In the genomic region with DNA sequence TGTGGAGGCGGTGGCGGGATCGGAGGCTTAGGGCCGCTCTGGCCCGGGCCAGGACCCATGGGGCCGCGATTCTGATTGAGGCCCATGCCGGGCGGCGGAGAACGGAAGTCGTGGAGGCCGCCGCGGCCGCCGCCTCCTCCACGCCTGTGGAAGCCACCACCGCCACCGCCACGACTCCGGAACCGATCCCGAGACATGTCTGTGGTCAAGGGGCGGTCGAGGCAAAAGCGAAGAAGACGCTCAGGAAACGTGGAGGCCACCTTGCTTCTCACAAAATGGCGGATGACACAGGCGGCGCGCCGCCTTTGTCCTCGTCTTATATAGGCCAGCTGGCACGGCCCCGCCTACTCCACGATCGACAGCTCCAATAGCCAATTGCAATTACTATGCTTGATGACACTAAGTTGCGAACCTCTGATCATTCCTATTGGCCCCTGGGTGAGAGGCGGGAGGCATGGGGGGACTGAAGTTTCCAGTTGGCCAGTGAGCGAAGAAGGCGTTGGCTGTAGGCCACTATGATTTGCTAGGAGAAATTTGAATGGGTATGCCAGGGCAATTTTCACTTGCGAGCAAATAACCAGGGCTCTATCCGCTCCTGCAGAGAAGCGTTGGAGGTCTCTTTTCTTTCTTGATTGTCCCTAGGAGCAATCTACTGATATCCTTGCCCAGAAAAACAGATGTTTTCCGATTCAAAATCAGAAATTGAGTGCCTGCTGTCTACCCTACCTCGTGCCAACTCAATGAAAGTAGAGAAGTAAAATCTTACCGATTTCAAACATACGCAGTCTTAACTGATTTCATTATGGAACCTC, we compare ENCODE assay signal across 1 cellular context.
TF ChIP-seq lines count a peak whose summit lies in the region.

A gene with protein sequence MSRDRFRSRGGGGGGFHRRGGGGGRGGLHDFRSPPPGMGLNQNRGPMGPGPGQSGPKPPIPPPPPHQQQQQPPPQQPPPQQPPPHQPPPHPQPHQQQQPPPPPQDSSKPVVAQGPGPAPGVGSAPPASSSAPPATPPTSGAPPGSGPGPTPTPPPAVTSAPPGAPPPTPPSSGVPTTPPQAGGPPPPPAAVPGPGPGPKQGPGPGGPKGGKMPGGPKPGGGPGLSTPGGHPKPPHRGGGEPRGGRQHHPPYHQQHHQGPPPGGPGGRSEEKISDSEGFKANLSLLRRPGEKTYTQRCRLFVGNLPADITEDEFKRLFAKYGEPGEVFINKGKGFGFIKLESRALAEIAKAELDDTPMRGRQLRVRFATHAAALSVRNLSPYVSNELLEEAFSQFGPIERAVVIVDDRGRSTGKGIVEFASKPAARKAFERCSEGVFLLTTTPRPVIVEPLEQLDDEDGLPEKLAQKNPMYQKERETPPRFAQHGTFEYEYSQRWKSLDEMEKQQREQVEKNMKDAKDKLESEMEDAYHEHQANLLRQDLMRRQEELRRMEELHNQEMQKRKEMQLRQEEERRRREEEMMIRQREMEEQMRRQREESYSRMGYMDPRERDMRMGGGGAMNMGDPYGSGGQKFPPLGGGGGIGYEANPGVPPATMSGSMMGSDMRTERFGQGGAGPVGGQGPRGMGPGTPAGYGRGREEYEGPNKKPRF (minus strand): TSS at position 293 of the 812 bp plus-strand sequence. CDS start 96 bp downstream, at position 197.

TF ChIP-seq in K562, 482 proteins besides CTCF, POLR2A, EP300 and RAD21 (continued from another document and continues in another):
- TF ChIP-seq, protein P1, sequence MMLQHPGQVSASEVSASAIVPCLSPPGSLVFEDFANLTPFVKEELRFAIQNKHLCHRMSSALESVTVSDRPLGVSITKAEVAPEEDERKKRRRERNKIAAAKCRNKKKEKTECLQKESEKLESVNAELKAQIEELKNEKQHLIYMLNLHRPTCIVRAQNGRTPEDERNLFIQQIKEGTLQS (IDR thresholded peaks at IDR 0.05), result 0 out of 2 replicates have a peak, but pooled peaks have one; percentile 41
- TF ChIP-seq, protein P1 (CRISPR knock-in tag; conservative IDR thresholded peaks at IDR 0.05), result no peak
- peak; percentile 93 for TF ChIP-seq CREB1 (IDR thresholded peaks at IDR 0.05)
- peak; percentile 95 for TF ChIP-seq CREB1 (CRISPR knock-in tag; IDR thresholded peaks at IDR 0.05)
- no peak for TF ChIP-seq ZNF354B (CRISPR knock-in tag; IDR thresholded peaks at IDR 0.05)
- 0 out of 2 replicates have a peak, but pooled peaks have one; percentile 75 for TF ChIP-seq RBM14 (IDR thresholded peaks at IDR 0.05; ENCODE audit: borderline replicate concordance, insufficient read depth, low read depth, low read length)
- TF ChIP-seq SAP30 (IDR thresholded peaks at IDR 0.05; ENCODE audit: borderline replicate concordance, insufficient read depth, low read depth, low read length, poor library complexity, severe bottlenecking), result peak; percentile 84
- TF ChIP-seq, protein P2, sequence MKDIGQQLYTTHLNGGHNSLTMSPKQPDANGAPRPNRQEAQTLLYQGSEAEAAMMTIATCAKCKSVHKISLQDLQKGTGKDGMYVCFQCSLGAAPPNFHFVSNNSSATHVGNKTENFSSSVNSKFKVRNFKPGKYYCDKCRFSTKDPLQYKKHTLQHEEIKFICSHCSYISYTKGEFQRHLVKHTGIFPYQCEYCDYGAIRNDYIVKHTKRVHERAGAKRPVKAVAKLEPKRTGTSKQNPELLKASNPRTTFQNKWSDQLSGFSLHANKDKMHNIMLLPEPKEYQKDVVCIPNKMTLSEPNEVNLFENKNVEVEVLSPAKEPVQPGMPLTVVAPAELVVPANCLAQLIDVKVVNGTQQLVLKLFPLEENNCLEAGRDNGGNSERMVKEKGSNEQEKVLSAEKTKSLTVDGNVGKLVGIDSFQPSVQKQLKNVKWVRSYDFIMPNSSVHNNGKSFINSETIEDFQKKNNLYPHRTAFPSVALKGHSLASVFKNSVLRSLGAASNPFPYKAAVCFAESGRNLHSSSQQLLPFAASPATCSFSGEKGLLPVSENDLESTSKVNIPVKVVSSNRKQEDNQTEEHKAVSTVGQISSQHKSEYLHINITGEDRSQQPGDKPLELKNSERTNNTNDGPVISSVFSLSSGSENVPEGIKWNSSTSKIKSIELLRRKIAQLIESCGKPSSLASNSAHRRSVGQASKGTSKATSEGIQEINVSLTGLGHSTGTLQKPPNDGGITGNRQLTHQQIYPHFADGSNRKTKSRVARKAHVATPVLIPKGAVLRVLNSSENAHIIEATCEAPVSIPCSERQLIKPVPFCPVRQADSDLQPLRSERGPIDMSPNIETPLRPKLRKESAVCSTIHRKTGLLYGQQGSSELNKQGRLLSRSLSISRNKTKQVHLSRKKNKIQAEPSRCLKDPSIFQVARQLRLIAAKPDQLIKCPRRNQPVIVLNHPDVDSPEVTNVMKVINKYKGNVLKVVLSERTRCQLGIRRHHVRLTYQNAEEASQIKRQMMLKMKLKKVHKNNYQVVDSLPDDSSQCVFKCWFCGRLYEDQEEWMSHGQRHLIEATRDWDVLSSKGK (CRISPR knock-in tag; IDR thresholded peaks at IDR 0.05), result no peak
- TF ChIP-seq ZNF444 (CRISPR knock-in tag; IDR thresholded peaks at IDR 0.05), result no peak
- no peak for TF ChIP-seq KLF10 (CRISPR knock-in tag; IDR thresholded peaks at IDR 0.05)
- 0 out of 2 replicates have a peak, but pooled peaks have one; percentile 11 for TF ChIP-seq TCF7L2 (IDR thresholded peaks at IDR 0.05; ENCODE audit: low read depth, low read length)
- TF ChIP-seq XRCC3 (IDR thresholded peaks at IDR 0.05), result no peak
- peak; percentile 98 for TF ChIP-seq MBD2 (IDR thresholded peaks at IDR 0.05; ENCODE audit: borderline replicate concordance, low read depth)
- TF ChIP-seq ZNF696 (CRISPR knock-in tag; conservative IDR thresholded peaks at IDR 0.05), result no peak
- TF ChIP-seq, protein P3, sequence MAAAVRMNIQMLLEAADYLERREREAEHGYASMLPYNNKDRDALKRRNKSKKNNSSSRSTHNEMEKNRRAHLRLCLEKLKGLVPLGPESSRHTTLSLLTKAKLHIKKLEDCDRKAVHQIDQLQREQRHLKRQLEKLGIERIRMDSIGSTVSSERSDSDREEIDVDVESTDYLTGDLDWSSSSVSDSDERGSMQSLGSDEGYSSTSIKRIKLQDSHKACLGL (CRISPR knock-in tag; IDR thresholded peaks at IDR 0.05; ENCODE audit: borderline replicate concordance, poor library complexity, severe bottlenecking), result peak; percentile 54
- peak; percentile 90 for TF ChIP-seq RBFOX2 (IDR thresholded peaks at IDR 0.05; ENCODE audit: low read depth, low read length)
- peak; percentile 56 for TF ChIP-seq SOX6 (IDR thresholded peaks at IDR 0.05)
- peak; percentile 98 for TF ChIP-seq ZFX (CRISPR knock-in tag; IDR thresholded peaks at IDR 0.05)
- no peak for TF ChIP-seq TRIM24 (IDR thresholded peaks at IDR 0.05)
- TF ChIP-seq POLR2B (IDR thresholded peaks at IDR 0.05; ENCODE audit: low read depth, partially characterized antibody), result peak; percentile 99
- TF ChIP-seq STAT5B (CRISPR knock-in tag; IDR thresholded peaks at IDR 0.05), result no peak
- peak; percentile 96 for TF ChIP-seq GTF2A2 (tag; IDR thresholded peaks at IDR 0.05)
- no peak for TF ChIP-seq EGR1 (conservative IDR thresholded peaks at IDR 0.05)
- peak; percentile 71 for TF ChIP-seq NFIC (IDR thresholded peaks at IDR 0.05)
- TF ChIP-seq, protein P4, sequence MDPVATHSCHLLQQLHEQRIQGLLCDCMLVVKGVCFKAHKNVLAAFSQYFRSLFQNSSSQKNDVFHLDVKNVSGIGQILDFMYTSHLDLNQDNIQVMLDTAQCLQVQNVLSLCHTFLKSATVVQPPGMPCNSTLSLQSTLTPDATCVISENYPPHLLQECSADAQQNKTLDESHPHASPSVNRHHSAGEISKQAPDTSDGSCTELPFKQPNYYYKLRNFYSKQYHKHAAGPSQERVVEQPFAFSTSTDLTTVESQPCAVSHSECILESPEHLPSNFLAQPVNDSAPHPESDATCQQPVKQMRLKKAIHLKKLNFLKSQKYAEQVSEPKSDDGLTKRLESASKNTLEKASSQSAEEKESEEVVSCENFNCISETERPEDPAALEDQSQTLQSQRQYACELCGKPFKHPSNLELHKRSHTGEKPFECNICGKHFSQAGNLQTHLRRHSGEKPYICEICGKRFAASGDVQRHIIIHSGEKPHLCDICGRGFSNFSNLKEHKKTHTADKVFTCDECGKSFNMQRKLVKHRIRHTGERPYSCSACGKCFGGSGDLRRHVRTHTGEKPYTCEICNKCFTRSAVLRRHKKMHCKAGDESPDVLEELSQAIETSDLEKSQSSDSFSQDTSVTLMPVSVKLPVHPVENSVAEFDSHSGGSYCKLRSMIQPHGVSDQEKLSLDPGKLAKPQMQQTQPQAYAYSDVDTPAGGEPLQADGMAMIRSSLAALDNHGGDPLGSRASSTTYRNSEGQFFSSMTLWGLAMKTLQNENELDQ (CRISPR knock-in tag; IDR thresholded peaks at IDR 0.05; ENCODE audit: borderline replicate concordance), result peak; percentile 74; the same call in 1 of the 2 replicates
- TF ChIP-seq, protein P5, sequence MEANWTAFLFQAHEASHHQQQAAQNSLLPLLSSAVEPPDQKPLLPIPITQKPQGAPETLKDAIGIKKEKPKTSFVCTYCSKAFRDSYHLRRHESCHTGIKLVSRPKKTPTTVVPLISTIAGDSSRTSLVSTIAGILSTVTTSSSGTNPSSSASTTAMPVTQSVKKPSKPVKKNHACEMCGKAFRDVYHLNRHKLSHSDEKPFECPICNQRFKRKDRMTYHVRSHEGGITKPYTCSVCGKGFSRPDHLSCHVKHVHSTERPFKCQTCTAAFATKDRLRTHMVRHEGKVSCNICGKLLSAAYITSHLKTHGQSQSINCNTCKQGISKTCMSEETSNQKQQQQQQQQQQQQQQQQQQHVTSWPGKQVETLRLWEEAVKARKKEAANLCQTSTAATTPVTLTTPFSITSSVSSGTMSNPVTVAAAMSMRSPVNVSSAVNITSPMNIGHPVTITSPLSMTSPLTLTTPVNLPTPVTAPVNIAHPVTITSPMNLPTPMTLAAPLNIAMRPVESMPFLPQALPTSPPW (CRISPR knock-in tag; IDR thresholded peaks at IDR 0.05), result peak; percentile 71
- no peak for TF ChIP-seq MCM7 (IDR thresholded peaks at IDR 0.05)
- TF ChIP-seq GTF2E2 (tag; IDR thresholded peaks at IDR 0.05), result peak; percentile 99
- no peak for TF ChIP-seq CBFA2T2 (conservative IDR thresholded peaks at IDR 0.05)
- TF ChIP-seq, protein P6, sequence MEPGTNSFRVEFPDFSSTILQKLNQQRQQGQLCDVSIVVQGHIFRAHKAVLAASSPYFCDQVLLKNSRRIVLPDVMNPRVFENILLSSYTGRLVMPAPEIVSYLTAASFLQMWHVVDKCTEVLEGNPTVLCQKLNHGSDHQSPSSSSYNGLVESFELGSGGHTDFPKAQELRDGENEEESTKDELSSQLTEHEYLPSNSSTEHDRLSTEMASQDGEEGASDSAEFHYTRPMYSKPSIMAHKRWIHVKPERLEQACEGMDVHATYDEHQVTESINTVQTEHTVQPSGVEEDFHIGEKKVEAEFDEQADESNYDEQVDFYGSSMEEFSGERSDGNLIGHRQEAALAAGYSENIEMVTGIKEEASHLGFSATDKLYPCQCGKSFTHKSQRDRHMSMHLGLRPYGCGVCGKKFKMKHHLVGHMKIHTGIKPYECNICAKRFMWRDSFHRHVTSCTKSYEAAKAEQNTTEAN (CRISPR knock-in tag; IDR thresholded peaks at IDR 0.05), result peak; percentile 92
- 0 out of 4 replicates have a peak, but pooled peaks of 1 of the 2 experiments have one; percentile 44 for TF ChIP-seq FOXA3 (CRISPR knock-in tag; conservative IDR thresholded peaks at IDR 0.05 in 1 of 2, IDR thresholded peaks at IDR 0.05 in 1 of 2)
- TF ChIP-seq, protein P7, sequence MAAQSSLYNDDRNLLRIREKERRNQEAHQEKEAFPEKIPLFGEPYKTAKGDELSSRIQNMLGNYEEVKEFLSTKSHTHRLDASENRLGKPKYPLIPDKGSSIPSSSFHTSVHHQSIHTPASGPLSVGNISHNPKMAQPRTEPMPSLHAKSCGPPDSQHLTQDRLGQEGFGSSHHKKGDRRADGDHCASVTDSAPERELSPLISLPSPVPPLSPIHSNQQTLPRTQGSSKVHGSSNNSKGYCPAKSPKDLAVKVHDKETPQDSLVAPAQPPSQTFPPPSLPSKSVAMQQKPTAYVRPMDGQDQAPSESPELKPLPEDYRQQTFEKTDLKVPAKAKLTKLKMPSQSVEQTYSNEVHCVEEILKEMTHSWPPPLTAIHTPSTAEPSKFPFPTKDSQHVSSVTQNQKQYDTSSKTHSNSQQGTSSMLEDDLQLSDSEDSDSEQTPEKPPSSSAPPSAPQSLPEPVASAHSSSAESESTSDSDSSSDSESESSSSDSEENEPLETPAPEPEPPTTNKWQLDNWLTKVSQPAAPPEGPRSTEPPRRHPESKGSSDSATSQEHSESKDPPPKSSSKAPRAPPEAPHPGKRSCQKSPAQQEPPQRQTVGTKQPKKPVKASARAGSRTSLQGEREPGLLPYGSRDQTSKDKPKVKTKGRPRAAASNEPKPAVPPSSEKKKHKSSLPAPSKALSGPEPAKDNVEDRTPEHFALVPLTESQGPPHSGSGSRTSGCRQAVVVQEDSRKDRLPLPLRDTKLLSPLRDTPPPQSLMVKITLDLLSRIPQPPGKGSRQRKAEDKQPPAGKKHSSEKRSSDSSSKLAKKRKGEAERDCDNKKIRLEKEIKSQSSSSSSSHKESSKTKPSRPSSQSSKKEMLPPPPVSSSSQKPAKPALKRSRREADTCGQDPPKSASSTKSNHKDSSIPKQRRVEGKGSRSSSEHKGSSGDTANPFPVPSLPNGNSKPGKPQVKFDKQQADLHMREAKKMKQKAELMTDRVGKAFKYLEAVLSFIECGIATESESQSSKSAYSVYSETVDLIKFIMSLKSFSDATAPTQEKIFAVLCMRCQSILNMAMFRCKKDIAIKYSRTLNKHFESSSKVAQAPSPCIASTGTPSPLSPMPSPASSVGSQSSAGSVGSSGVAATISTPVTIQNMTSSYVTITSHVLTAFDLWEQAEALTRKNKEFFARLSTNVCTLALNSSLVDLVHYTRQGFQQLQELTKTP (IDR thresholded peaks at IDR 0.05; ENCODE audit: low read depth in 1 of 2, partially characterized antibody in 2 of 2), result peak in 1 of 2 experiments; percentile 53
- peak; percentile 10 for TF ChIP-seq NELFE (IDR thresholded peaks at IDR 0.05; ENCODE audit: insufficient read depth, insufficient read length)
- TF ChIP-seq, protein P8, sequence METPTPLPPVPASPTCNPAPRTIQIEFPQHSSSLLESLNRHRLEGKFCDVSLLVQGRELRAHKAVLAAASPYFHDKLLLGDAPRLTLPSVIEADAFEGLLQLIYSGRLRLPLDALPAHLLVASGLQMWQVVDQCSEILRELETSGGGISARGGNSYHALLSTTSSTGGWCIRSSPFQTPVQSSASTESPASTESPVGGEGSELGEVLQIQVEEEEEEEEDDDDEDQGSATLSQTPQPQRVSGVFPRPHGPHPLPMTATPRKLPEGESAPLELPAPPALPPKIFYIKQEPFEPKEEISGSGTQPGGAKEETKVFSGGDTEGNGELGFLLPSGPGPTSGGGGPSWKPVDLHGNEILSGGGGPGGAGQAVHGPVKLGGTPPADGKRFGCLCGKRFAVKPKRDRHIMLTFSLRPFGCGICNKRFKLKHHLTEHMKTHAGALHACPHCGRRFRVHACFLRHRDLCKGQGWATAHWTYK (CRISPR knock-in tag; IDR thresholded peaks at IDR 0.05), result peak; percentile 54
- TF ChIP-seq, protein P9, sequence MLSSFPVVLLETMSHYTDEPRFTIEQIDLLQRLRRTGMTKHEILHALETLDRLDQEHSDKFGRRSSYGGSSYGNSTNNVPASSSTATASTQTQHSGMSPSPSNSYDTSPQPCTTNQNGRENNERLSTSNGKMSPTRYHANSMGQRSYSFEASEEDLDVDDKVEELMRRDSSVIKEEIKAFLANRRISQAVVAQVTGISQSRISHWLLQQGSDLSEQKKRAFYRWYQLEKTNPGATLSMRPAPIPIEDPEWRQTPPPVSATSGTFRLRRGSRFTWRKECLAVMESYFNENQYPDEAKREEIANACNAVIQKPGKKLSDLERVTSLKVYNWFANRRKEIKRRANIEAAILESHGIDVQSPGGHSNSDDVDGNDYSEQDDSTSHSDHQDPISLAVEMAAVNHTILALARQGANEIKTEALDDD (IDR thresholded peaks at IDR 0.05), result no peak
